In the genomic region with DNA sequence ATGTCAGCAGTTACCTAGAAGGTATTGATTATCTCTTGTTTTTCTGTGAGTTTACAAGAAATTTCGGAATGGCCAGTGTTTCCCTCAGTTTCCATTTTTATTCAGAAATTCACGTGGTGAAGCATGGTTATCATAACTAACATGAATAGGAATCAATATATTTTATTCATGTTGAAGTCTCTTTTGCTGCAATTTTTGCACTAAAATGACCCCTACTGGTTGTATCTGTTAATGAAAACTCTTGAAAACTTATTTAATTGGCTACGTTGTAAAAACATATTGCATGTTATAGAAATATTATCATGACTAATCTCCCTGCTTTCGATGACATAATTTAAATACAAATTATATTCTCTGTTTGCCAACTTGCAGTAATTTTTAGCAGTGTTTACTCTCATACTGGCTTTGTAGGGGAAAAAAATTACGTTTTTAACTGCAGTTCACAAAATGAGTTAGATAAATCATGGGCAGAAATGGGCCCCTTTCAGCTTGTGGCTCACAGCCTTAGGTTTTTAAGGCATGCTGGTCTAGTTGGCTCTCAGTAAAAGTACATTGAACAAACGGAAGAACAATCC, we compare ENCODE assay signal across 10 cellular contexts. TPM values are rescaled to one million over a fixed set of nuclear protein-coding genes. Genes with fewer than 3 reads are reported as not detected.
DNase-seq lines count a peak whose midpoint lies in the region; ATAC-seq and TF ChIP-seq lines count a peak whose summit lies in the region.
"Had no signal": no experiment of that assay in that cellular context is flagged by ENCODE, and none has a peak within 500 bp of the region (broad histone marks: within the 10 kb centered on the region; RNA-seq: fewer than 3 reads in every experiment).

No MANE protein-coding gene starts in this region.

- no peaks in the 10 kb centered on the region for H3K9me3 ChIP-seq in neural progenitor cell (ENCODE audit: low read depth)

- peaks cover 68% of the 10 kb centered on the region for H3K4me1 Mint-ChIP-seq in chondrocyte (ENCODE audit: low read depth)
- peaks cover 62% of the 10 kb centered on the region for H3K4me1 Mint-ChIP-seq in neural progenitor cell

- H3K79me2 ChIP-seq in KMS-11 (ENCODE audit: insufficient read depth, low read depth) (peaks cover 70% of the 10 kb centered on the region), neural progenitor cell (ENCODE audit: low read depth) (peaks cover 74% of the 10 kb centered on the region)

- H3K9me3 Mint-ChIP-seq in chondrocyte (ENCODE audit: low read depth) = no peaks in the 10 kb centered on the region
- H3K9me3 Mint-ChIP-seq in neural progenitor cell = no peaks in the 10 kb centered on the region

- H3K4me2 ChIP-seq in KMS-11 = peak overlapping the region; percentile 61
- no peak overlapping the region for H3K4me2 ChIP-seq in neural progenitor cell

- TF ChIP-seq CTCF in KMS-11 (conservative IDR thresholded peaks at IDR 0.05; ENCODE audit: low read depth, low read length) (peak; percentile 74), chondrocyte (IDR thresholded peaks at IDR 0.05) (peak; percentile 78), neural progenitor cell (IDR thresholded peaks at IDR 0.05) (peak; percentile 36)

- H3K4me3 ChIP-seq in KMS-11 (IDR thresholded peaks at IDR 0.05; ENCODE audit: insufficient read depth, low read depth, low read length) (no peak overlapping the region), neural progenitor cell (no peak overlapping the region)

- peak; percentile 15 for DNase-seq in CD1c-positive myeloid dendritic cell (ENCODE audit: extremely low spot score)
- no peak for DNase-seq in chondrocyte (ENCODE audit: low spot score)
- no peak for DNase-seq in neural progenitor cell (ENCODE audit: low spot score)
- DNase-seq in AG08395 (ENCODE audit: low spot score) = no peak
- DNase-seq in GOT3 (lab: John Stamatoyannopoulos, UW) = no peak
- DNase-seq: activated CD4-positive, alpha-beta T cell treated with anti-CD3 and anti-CD28 coated beads, Interleukin-2, amount 50 U/mL, for 1 hour; stimulated activated CD4-positive, alpha-beta T cell treated with anti-CD3 and anti-CD28 coated beads, Interleukin-1b, Interleukin-23, amount 100 ng/mL, for 48 hours had no signal

- H3K27me3 ChIP-seq in KMS-11 (ENCODE audit: insufficient read depth, low read depth) (no peaks in the 10 kb centered on the region), neural progenitor cell (peaks cover 9% of the 10 kb centered on the region)

- peaks cover 24% of the 10 kb centered on the region for H3F3A ChIP-seq in neural progenitor cell (ENCODE audit: low read depth)

- H3K27ac ChIP-seq in KMS-11 (no peak overlapping the region), neural progenitor cell (no peak overlapping the region)

- peaks cover 21% of the 10 kb centered on the region for H3K4me1 ChIP-seq in KMS-11 (ENCODE audit: low read depth, poor library complexity, severe bottlenecking)
- H3K4me1 ChIP-seq in neural progenitor cell = peaks cover 48% of the 10 kb centered on the region

- H3K36me3 ChIP-seq in KMS-11 (ENCODE audit: insufficient read depth) (no peaks in the 10 kb centered on the region), neural progenitor cell (no peaks in the 10 kb centered on the region)

- H4K20me1 ChIP-seq in KMS-11 (ENCODE audit: insufficient read depth) (peaks cover 9% of the 10 kb centered on the region; the same call in 1 of the 2 replicates), neural progenitor cell (ENCODE audit: low read depth) (peaks cover 40% of the 10 kb centered on the region)

- H3K36me3 Mint-ChIP-seq in chondrocyte (ENCODE audit: low read depth) (peaks cover 5% of the 10 kb centered on the region), neural progenitor cell (no peaks in the 10 kb centered on the region)

- ATAC-seq in GM21576 (IDR thresholded peaks at IDR 0.05; ENCODE audit: unreplicated experiment) = no peak
- no peak for ATAC-seq in GM19463 (IDR thresholded peaks at IDR 0.05; ENCODE audit: unreplicated experiment)

- no peak overlapping the region for H3K9ac ChIP-seq in KMS-11
- H3K9ac ChIP-seq in neural progenitor cell = no peak overlapping the region

- H3K27me3 Mint-ChIP-seq in chondrocyte (ENCODE audit: low read depth) = no peaks in the 10 kb centered on the region
- H3K27me3 Mint-ChIP-seq in neural progenitor cell (ENCODE audit: insufficient read depth, low read depth) = peaks cover 6% of the 10 kb centered on the region

- H2AFZ ChIP-seq in KMS-11 (ENCODE audit: low read depth) = no peak overlapping the region
- no peak overlapping the region for H2AFZ ChIP-seq in neural progenitor cell (replicated peaks)

- peak overlapping the region; percentile 98 for H3K27ac Mint-ChIP-seq in chondrocyte (ENCODE audit: unreplicated experiment)
- no peak overlapping the region for H3K27ac Mint-ChIP-seq in neural progenitor cell

- peak overlapping the region; percentile 98 for H3K4me3 Mint-ChIP-seq in chondrocyte (ENCODE audit: unreplicated experiment)
- H3K4me3 Mint-ChIP-seq in neural progenitor cell = peak overlapping the region; percentile 100

RNA-seq across cellular contexts. Expression of gene CRIM1, which starts 3.5 kb away (rescaled TPM):
- total RNA-seq in chondrocyte (99.5 to 194 TPM (median 184 TPM) in 3 replicates), neural progenitor cell (ENCODE audit: low replicate concordance) (4.9 and 10.2 TPM in 2 replicates)
